ENCODE assay signal across 8 cellular contexts in the genomic region with DNA sequence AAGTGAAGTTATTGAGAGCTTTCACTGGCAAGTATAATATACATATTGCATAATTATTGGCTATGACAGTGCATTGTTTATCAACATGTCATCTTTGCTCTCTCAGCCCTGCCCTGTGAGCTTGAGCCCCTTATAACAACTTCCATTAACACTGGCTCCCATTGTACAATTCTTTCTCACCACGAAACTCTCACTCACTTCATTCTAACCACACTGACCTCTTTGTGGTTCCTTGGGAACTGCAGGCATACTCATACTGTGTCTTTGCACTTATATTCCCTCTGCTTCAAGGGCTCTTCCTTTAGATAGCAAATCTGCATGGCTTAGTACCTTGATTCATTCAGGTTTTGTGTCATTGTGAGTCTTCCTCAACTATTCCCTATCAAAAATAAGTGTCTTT.
DNase-seq lines count a peak whose midpoint lies in the region; ATAC-seq and TF ChIP-seq lines count a peak whose summit lies in the region.

No MANE protein-coding gene starts in this region.

- peaks cover 17 to 22% of the 10 kb centered on the region in 2 donors for H3K36me3 Mint-ChIP-seq in activated naive CD4-positive, alpha-beta T cell treated with anti-CD3 and anti-CD28 coated beads, Interleukin-2, amount 50 U/mL, for 72 hours
- peaks cover 6% of the 10 kb centered on the region for H3K36me3 Mint-ChIP-seq in activated naive CD4-positive, alpha-beta T cell treated with anti-CD3 and anti-CD28 coated beads, Interleukin-2, amount 10 ng/mL, durations not matched to agents 7 days and 5 days
- peaks cover 7% of the 10 kb centered on the region for H3K36me3 Mint-ChIP-seq in activated CD8-positive, alpha-beta T cell treated with anti-CD3 and anti-CD28 coated beads for 36 hours (ENCODE audit: low read depth)

- peak; percentile 86 to 98 for ATAC-seq in activated naive CD4-positive, alpha-beta T cell treated with anti-CD3 and anti-CD28 coated beads, Interleukin-2, amount 50 U/mL, for 72 hours
- ATAC-seq in HG03045 (IDR thresholded peaks at IDR 0.05; ENCODE audit: unreplicated experiment): peak; percentile 92
- ATAC-seq in activated CD8-positive, alpha-beta T cell treated with anti-CD3 and anti-CD28 coated beads for 36 hours: peak; percentile 39

- POLR2A ChIA-PET in activated CD8-positive, alpha-beta T cell treated with anti-CD3 and anti-CD28 coated beads for 36 hours (lab: Charles Lee): no interaction called here

- CTCF ChIA-PET in activated naive CD4-positive, alpha-beta T cell treated with anti-CD3 and anti-CD28 coated beads, Interleukin-2, amount 10 ng/mL, durations not matched to agents 7 days and 5 days (lab: Charles Lee): no interaction called here
- CTCF ChIA-PET in activated CD8-positive, alpha-beta T cell treated with anti-CD3 and anti-CD28 coated beads for 36 hours (lab: Charles Lee): no interaction called here

- H3K27ac Mint-ChIP-seq in activated naive CD4-positive, alpha-beta T cell treated with anti-CD3 and anti-CD28 coated beads, Interleukin-2, amount 50 U/mL, for 72 hours: no peak overlapping the region
- no peak overlapping the region for H3K27ac Mint-ChIP-seq in activated naive CD4-positive, alpha-beta T cell treated with anti-CD3 and anti-CD28 coated beads, Interleukin-2, amount 10 ng/mL, durations not matched to agents 7 days and 5 days
- H3K27ac Mint-ChIP-seq in activated CD8-positive, alpha-beta T cell treated with anti-CD3 and anti-CD28 coated beads for 36 hours: no peak overlapping the region

- peak in 1 of 2 donors; percentile 4 for DNase-seq in activated naive CD4-positive, alpha-beta T cell treated with anti-CD3 and anti-CD28 coated beads, Interleukin-2, amount 50 U/mL, for 72 hours (ENCODE audit: low spot score in 2 of 2)
- no peak for DNase-seq in activated naive CD4-positive, alpha-beta T cell treated with anti-CD3 and anti-CD28 coated beads, Interleukin-2, amount 10 ng/mL, durations not matched to agents 7 days and 5 days
- DNase-seq in activated CD8-positive, alpha-beta T cell treated with anti-CD3 and anti-CD28 coated beads for 36 hours: peak; percentile 21
- DNase-seq in stromal cell of bone marrow (ENCODE audit: low read depth) (peak; percentile 14), retina (no peak), posterior cingulate gyrus (no peak), mesenteric fat pad (ENCODE audit: low spot score) (no peak)

- no peaks in the 10 kb centered on the region for H3K27me3 Mint-ChIP-seq in activated naive CD4-positive, alpha-beta T cell treated with anti-CD3 and anti-CD28 coated beads, Interleukin-2, amount 10 ng/mL, durations not matched to agents 7 days and 5 days
- no peaks in the 10 kb centered on the region for H3K27me3 Mint-ChIP-seq in activated CD8-positive, alpha-beta T cell treated with anti-CD3 and anti-CD28 coated beads for 36 hours

- peaks cover 3 to 16% of the 10 kb centered on the region in 2 donors for H3K9me3 Mint-ChIP-seq in activated naive CD4-positive, alpha-beta T cell treated with anti-CD3 and anti-CD28 coated beads, Interleukin-2, amount 50 U/mL, for 72 hours
- peaks cover 13% of the 10 kb centered on the region for H3K9me3 Mint-ChIP-seq in activated naive CD4-positive, alpha-beta T cell treated with anti-CD3 and anti-CD28 coated beads, Interleukin-2, amount 10 ng/mL, durations not matched to agents 7 days and 5 days
- peaks cover 10% of the 10 kb centered on the region for H3K9me3 Mint-ChIP-seq in activated CD8-positive, alpha-beta T cell treated with anti-CD3 and anti-CD28 coated beads for 36 hours

- H3K4me3 Mint-ChIP-seq in activated naive CD4-positive, alpha-beta T cell treated with anti-CD3 and anti-CD28 coated beads, Interleukin-2, amount 10 ng/mL, durations not matched to agents 7 days and 5 days: no peak overlapping the region
- H3K4me3 Mint-ChIP-seq in activated CD8-positive, alpha-beta T cell treated with anti-CD3 and anti-CD28 coated beads for 36 hours: no peak overlapping the region

- no peak for TF ChIP-seq CTCF in activated CD8-positive, alpha-beta T cell treated with anti-CD3 and anti-CD28 coated beads for 36 hours (IDR thresholded peaks at IDR 0.05)

- intact Hi-C loops in activated CD8-positive, alpha-beta T cell treated with anti-CD3 and anti-CD28 coated beads for 36 hours (cut with micrococcal nuclease): no loop called here
- intact Hi-C loops in posterior cingulate gyrus (cut with DNase I): no loop called here

- H3K4me1 Mint-ChIP-seq in activated naive CD4-positive, alpha-beta T cell treated with anti-CD3 and anti-CD28 coated beads, Interleukin-2, amount 10 ng/mL, durations not matched to agents 7 days and 5 days: no peaks in the 10 kb centered on the region
- peaks cover 5% of the 10 kb centered on the region for H3K4me1 Mint-ChIP-seq in activated CD8-positive, alpha-beta T cell treated with anti-CD3 and anti-CD28 coated beads for 36 hours (ENCODE audit: low read depth)

Comparison
In these comparisons a context has a peak if more than half of its experiments do, and no peak if none do; other contexts are left out.
1. ATAC-seq: peak in every context shown above with its lines; median percentile 92 in activated naive CD4-positive, alpha-beta T cell treated with anti-CD3 and anti-CD28 coated beads, Interleukin-2, amount 50 U/mL, for 72 hours; 92 in HG03045; 39 in activated CD8-positive, alpha-beta T cell treated with anti-CD3 and anti-CD28 coated beads for 36 hours.
2. DNase-seq: peak in activated CD8-positive, alpha-beta T cell treated with anti-CD3 and anti-CD28 coated beads for 36 hours (single experiment) and stromal cell of bone marrow (single experiment); none in activated naive CD4-positive, alpha-beta T cell treated with anti-CD3 and anti-CD28 coated beads, Interleukin-2, amount 10 ng/mL, durations not matched to agents 7 days and 5 days (single experiment), retina (single experiment), posterior cingulate gyrus (0 of 10) and mesenteric fat pad (single experiment).